ENCODE assay signal across 14 cellular contexts in genomic region chr18:62282188-62282629, GRCh38. TPM values are rescaled to one million over a fixed set of nuclear protein-coding genes. Genes with fewer than 3 reads are reported as not detected.
DNase-seq lines count a peak whose midpoint lies in the region; ATAC-seq and TF ChIP-seq lines count a peak whose summit lies in the region.
"Had no signal": no experiment of that assay in that cellular context is flagged by ENCODE, and none has a peak within 500 bp of the region (broad histone marks: within the 10 kb centered on the region; RNA-seq: fewer than 3 reads in every experiment).

No MANE protein-coding gene starts in this region.

- H3K27ac ChIP-seq in thoracic aorta (peak overlapping the region; percentile 16 to 63), tibial artery (no peak overlapping the region)
- H3K27ac ChIP-seq: upper lobe of right lung had no signal

- H3K27me3 ChIP-seq in thoracic aorta (replicated peaks; ENCODE audit: insufficient read depth) (no peaks in the 10 kb centered on the region), tibial artery (no peaks in the 10 kb centered on the region)
- H3K27me3 ChIP-seq: heart left ventricle, upper lobe of right lung had no signal

- H3K4me3 ChIP-seq in thoracic aorta (no peak overlapping the region), tibial artery (no peak overlapping the region)
- H3K4me3 ChIP-seq: heart left ventricle, upper lobe of right lung had no signal

- peaks cover 27% of the 10 kb centered on the region for H3K36me3 Mint-ChIP-seq in natural killer cell treated with Interleukin-12 subunit alpha and Interleukin-12 subunit beta and Interleukin-15 and Interleukin-18, amount 100 ng/mL, for 72 hours
- H3K36me3 Mint-ChIP-seq in natural killer cell = peaks cover 26% of the 10 kb centered on the region
- peaks cover 33% of the 10 kb centered on the region for H3K36me3 Mint-ChIP-seq in activated T-helper 17 cell treated with anti-CD3 and anti-CD28 coated beads, Interleukin-2, amount 50 U/mL, for 72 hours (ENCODE audit: low read depth)

- intact Hi-C loops in natural killer cell (cut with micrococcal nuclease) = no loop called here
- intact Hi-C loops in tibial artery (cut with DNase I; ENCODE audit: low total_unique reads) = loop anchor here (10.0 kb wide), 1 partner anchor 123 kb away; no protein-coding TSS in a partner anchor

- ATAC-seq in natural killer cell treated with Interleukin-12 subunit alpha and Interleukin-12 subunit beta and Interleukin-15 and Interleukin-18, amount 100 ng/mL, for 72 hours = peak in 1 of 2 donors; percentile 36
- ATAC-seq in natural killer cell (no peak), thoracic aorta (ENCODE audit: insufficient number of reproducible peaks, low FRiP score, low read depth) (no peak), GM21360 (IDR thresholded peaks at IDR 0.05; ENCODE audit: unreplicated experiment) (no peak), HG02840 (IDR thresholded peaks at IDR 0.05; ENCODE audit: low FRiP score, unreplicated experiment) (no peak)
- peak; percentile 81 for ATAC-seq in activated T-helper 17 cell treated with anti-CD3 and anti-CD28 coated beads, Interleukin-2, amount 50 U/mL, for 72 hours (replicated peaks)
- ATAC-seq: HepG2, T-helper 17 cell, upper lobe of right lung had no signal

- H3K27me3 Mint-ChIP-seq in natural killer cell treated with Interleukin-12 subunit alpha and Interleukin-12 subunit beta and Interleukin-15 and Interleukin-18, amount 100 ng/mL, for 72 hours = no peaks in the 10 kb centered on the region
- H3K27me3 Mint-ChIP-seq in natural killer cell (ENCODE audit: low read depth in 2 of 2) = no peaks in the 10 kb centered on the region
- H3K27me3 Mint-ChIP-seq in activated T-helper 17 cell treated with anti-CD3 and anti-CD28 coated beads, Interleukin-2, amount 50 U/mL, for 72 hours = no peaks in the 10 kb centered on the region
- H3K27me3 Mint-ChIP-seq: central memory CD8-positive, alpha-beta T cell; T-helper 17 cell had no signal

- TF ChIP-seq CTCF in natural killer cell (IDR thresholded peaks at IDR 0.05) (no peak), thoracic aorta (IDR thresholded peaks at IDR 0.05) (no peak), tibial artery (IDR thresholded peaks at IDR 0.05) (no peak)

- peak overlapping the region; percentile 30 for H3K4me3 Mint-ChIP-seq in natural killer cell treated with Interleukin-12 subunit alpha and Interleukin-12 subunit beta and Interleukin-15 and Interleukin-18, amount 100 ng/mL, for 72 hours
- no peak overlapping the region for H3K4me3 Mint-ChIP-seq in natural killer cell
- peak overlapping the region; percentile 27 for H3K4me3 Mint-ChIP-seq in activated T-helper 17 cell treated with anti-CD3 and anti-CD28 coated beads, Interleukin-2, amount 50 U/mL, for 72 hours
- H3K4me3 Mint-ChIP-seq: central memory CD8-positive, alpha-beta T cell; T-helper 17 cell had no signal

- DNase-seq in natural killer cell treated with Interleukin-12 subunit alpha and Interleukin-12 subunit beta and Interleukin-15 and Interleukin-18, amount 100 ng/mL, for 72 hours (ENCODE audit: low spot score) = no peak
- DNase-seq in natural killer cell (no peak), fibroblast of the conjunctiva (ENCODE audit: low read depth) (peak; percentile 56), thoracic aorta (ENCODE audit: low spot score) (no peak), tibial artery (no peak)
- DNase-seq: NCI-H2029 treated with DMSO at 0.1 percent for 48 hours, T-helper 17 cell, upper lobe of right lung had no signal

- no peaks in the 10 kb centered on the region for H3K9me3 Mint-ChIP-seq in natural killer cell treated with Interleukin-12 subunit alpha and Interleukin-12 subunit beta and Interleukin-15 and Interleukin-18, amount 100 ng/mL, for 72 hours
- H3K9me3 Mint-ChIP-seq in natural killer cell = no peaks in the 10 kb centered on the region
- no peaks in the 10 kb centered on the region for H3K9me3 Mint-ChIP-seq in activated T-helper 17 cell treated with anti-CD3 and anti-CD28 coated beads, Interleukin-2, amount 50 U/mL, for 72 hours
- H3K9me3 Mint-ChIP-seq: central memory CD8-positive, alpha-beta T cell had no signal

- peaks cover 29 to 52% of the 10 kb centered on the region in 2 donors for H3K4me1 ChIP-seq in thoracic aorta (ENCODE audit: control insufficient read depth in 1 of 2, low read depth in 2 of 2)
- peaks cover 0 to 34% (median 13%) of the 10 kb centered on the region in 4 donors for H3K4me1 ChIP-seq in tibial artery
- H3K4me1 ChIP-seq: upper lobe of right lung had no signal

- no peaks in the 10 kb centered on the region for H3K36me3 ChIP-seq in thoracic aorta
- H3K36me3 ChIP-seq in tibial artery = peaks cover 7 to 26% (median 13%) of the 10 kb centered on the region in 3 donors

- H3K4me1 Mint-ChIP-seq in natural killer cell treated with Interleukin-12 subunit alpha and Interleukin-12 subunit beta and Interleukin-15 and Interleukin-18, amount 100 ng/mL, for 72 hours (ENCODE audit: low read depth in 2 of 2) = peaks cover 10 to 16% of the 10 kb centered on the region in 2 donors
- H3K4me1 Mint-ChIP-seq in natural killer cell = peaks cover 8 to 12% of the 10 kb centered on the region in 2 donors
- peaks cover 16% of the 10 kb centered on the region for H3K4me1 Mint-ChIP-seq in activated T-helper 17 cell treated with anti-CD3 and anti-CD28 coated beads, Interleukin-2, amount 50 U/mL, for 72 hours

- peak overlapping the region in 1 of 2 donors; percentile 46 for H3K27ac Mint-ChIP-seq in natural killer cell treated with Interleukin-12 subunit alpha and Interleukin-12 subunit beta and Interleukin-15 and Interleukin-18, amount 100 ng/mL, for 72 hours
- H3K27ac Mint-ChIP-seq in natural killer cell = no peak overlapping the region
- H3K27ac Mint-ChIP-seq in activated T-helper 17 cell treated with anti-CD3 and anti-CD28 coated beads, Interleukin-2, amount 50 U/mL, for 72 hours = peak overlapping the region; percentile 61
- H3K27ac Mint-ChIP-seq: T-helper 17 cell had no signal

- H3K9me3 ChIP-seq in thoracic aorta = no peaks in the 10 kb centered on the region
- H3K9me3 ChIP-seq in tibial artery = no peaks in the 10 kb centered on the region
- H3K9me3 ChIP-seq: heart left ventricle, upper lobe of right lung had no signal

RNA-seq across cellular contexts. Expression of gene TNFRSF11A, which starts 42.9 kb away (rescaled TPM):
- 10 to 100 TPM in 1 of 2 donors, 1 to 10 TPM in 1; 5.9 to 15.0 TPM for total RNA-seq in natural killer cell treated with Interleukin-12 subunit alpha and Interleukin-12 subunit beta and Interleukin-15 and Interleukin-18, amount 100 ng/mL, for 72 hours
- 10 to 100 TPM in 1 of 3 donors, 1 to 10 TPM in 2; 6.9 to 10.9 (median 8.8) TPM for total RNA-seq in natural killer cell
- 10 to 100 TPM; 26.8 to 41.9 TPM for total RNA-seq in activated T-helper 17 cell treated with anti-CD3 and anti-CD28 coated beads, Interleukin-2, amount 50 U/mL, for 72 hours
- 10 to 100 TPM in 1 of 2 donors, 1 to 10 TPM in 1; 4.9 to 14.2 TPM for total RNA-seq in thoracic aorta

Comparison
In these comparisons a context has a peak if more than half of its experiments do, and no peak if none do; other contexts are left out.
1. H3K27ac ChIP-seq: peak in thoracic aorta (2 of 2); none in tibial artery (0 of 2).